In genomic region chr1:2314297-2314802, GRCh38 we compare ENCODE assay signal across 8 cellular contexts.
DNase-seq lines count a peak whose midpoint lies in the region; ATAC-seq lines count a peak whose summit lies in the region.

No MANE protein-coding gene starts in this region.

- no peaks in the 10 kb centered on the region for H3K9me3 ChIP-seq in esophagus (ENCODE audit: control insufficient read depth in 2 of 2, insufficient read depth in 1 of 2, low read depth in 1 of 2, low read length in 1 of 2)
- no peaks in the 10 kb centered on the region for H3K9me3 ChIP-seq in mucosa of rectum (ENCODE audit: control insufficient read depth in 2 of 2, low read length in 2 of 2)

- H3K9ac ChIP-seq in mucosa of rectum (ENCODE audit: low read depth in 1 of 2, low read length in 2 of 2), result peak overlapping the region in 1 of 2 donors; percentile 34

- H3K36me3 ChIP-seq in esophagus (ENCODE audit: control insufficient read depth in 2 of 2, insufficient read depth in 2 of 2, low read length in 1 of 2) (peaks cover 0 to 4% of the 10 kb centered on the region in 2 donors), mucosa of rectum (ENCODE audit: control insufficient read depth in 2 of 2, insufficient read depth in 2 of 2, low read length in 2 of 2) (no peaks in the 10 kb centered on the region)

- H3K27me3 ChIP-seq in esophagus (ENCODE audit: control insufficient read depth in 1 of 2, insufficient read depth in 2 of 2, low read length in 2 of 2) (no peaks in the 10 kb centered on the region), mucosa of rectum (ENCODE audit: control insufficient read depth in 2 of 2, insufficient read depth in 2 of 2, low read length in 2 of 2) (no peaks in the 10 kb centered on the region)

- H3K4me1 ChIP-seq in esophagus (ENCODE audit: control insufficient read depth in 2 of 2, insufficient read depth in 2 of 2, low read length in 1 of 2) (peaks cover 0 to 15% of the 10 kb centered on the region in 2 donors), mucosa of rectum (ENCODE audit: control insufficient read depth in 2 of 2, insufficient read depth in 2 of 2, low read length in 2 of 2) (peaks cover 15 to 25% of the 10 kb centered on the region in 2 donors)

- ATAC-seq in GM18498 (IDR thresholded peaks at IDR 0.05; ENCODE audit: unreplicated experiment), result no peak

- DNase-seq in DMS79 treated with DMSO at 0.1 percent for 48 hours (lab: John Stamatoyannopoulos, UW) (peak; percentile 20), DMS79 (lab: John Stamatoyannopoulos, UW) (no peak), RKO (ENCODE audit: low spot score) (peak; percentile 36), SKM-1 (lab: John Stamatoyannopoulos, UW; ENCODE audit: unreplicated experiment) (no peak), NCI-H128 (lab: John Stamatoyannopoulos, UW; ENCODE audit: unreplicated experiment) (no peak)

- H3K27ac ChIP-seq in esophagus (ENCODE audit: low read depth in 2 of 2, low read length in 1 of 2) (peak overlapping the region; percentile 78 to 81), mucosa of rectum (ENCODE audit: low read depth in 2 of 2, low read length in 2 of 2) (peak overlapping the region; percentile 51 to 65)

- H3K4me3 ChIP-seq in esophagus (ENCODE audit: low read depth in 1 of 2, low read length in 2 of 2), result peak overlapping the region; percentile 22 to 43
- peak overlapping the region; percentile 7 to 16 for H3K4me3 ChIP-seq in mucosa of rectum (ENCODE audit: low read length in 2 of 2)

- WGBS in esophagus, 2 donors, result 8 to 24% methylated on average over 20 to 51 of the region's 51 CpGs

Comparison
In these comparisons a context has a peak if more than half of its experiments do, and no peak if none do; other contexts are left out.
1. DNase-seq: peak in DMS79 treated with DMSO at 0.1 percent for 48 hours (single experiment) and RKO (single experiment); none in DMS79 (single experiment), SKM-1 (single experiment) and NCI-H128 (single experiment).